Comparison of ENCODE assay signal across 11 cellular contexts in genomic region chr6:19719691-19720127, GRCh38.
DNase-seq lines count a peak whose midpoint lies in the region; ATAC-seq, FAIRE-seq and TF ChIP-seq lines count a peak whose summit lies in the region.
"Had no signal": no experiment of that assay in that cellular context is flagged by ENCODE, and none has a peak within 500 bp of the region (broad histone marks: within the 10 kb centered on the region; RNA-seq: fewer than 3 reads in every experiment).

No MANE protein-coding gene starts in this region.

- peak overlapping the region; percentile 64; the same call in 1 of the 2 replicates for H2AFZ ChIP-seq in SK-N-SH (ENCODE audit: low read depth)
- peak overlapping the region; percentile 40 for H2AFZ ChIP-seq in neuronal stem cell (ENCODE audit: low read length)

- no peaks in the 10 kb centered on the region for H3K9me2 ChIP-seq in SK-N-SH

- H3K27me3 ChIP-seq in SK-N-SH (ENCODE audit: insufficient read depth): no peaks in the 10 kb centered on the region
- no peaks in the 10 kb centered on the region for H3K27me3 ChIP-seq in neuronal stem cell (ENCODE audit: control insufficient read depth in 3 of 3, insufficient read depth in 3 of 3, low read depth in 1 of 3, low read length in 3 of 3)

- no peak for TF ChIP-seq RAD21 in SK-N-SH (IDR thresholded peaks at IDR 0.05; ENCODE audit: low read length)

- TF ChIP-seq POLR2A in GM12891 (IDR thresholded peaks at IDR 0.05; ENCODE audit: low read depth, low read length): no peak

- H3K4me1 ChIP-seq in SK-N-SH (ENCODE audit: control insufficient read depth in 1 of 2, insufficient read depth in 2 of 2, low read depth in 1 of 2, low read length in 1 of 2): peaks cover 4 to 5% of the 10 kb centered on the region in 2 experiments; a peak in 3 of 4 replicates
- H3K4me1 ChIP-seq in neuronal stem cell (ENCODE audit: control insufficient read depth in 2 of 2, insufficient read depth in 1 of 2, low read depth in 1 of 2, low read length in 2 of 2): peaks cover 16 to 49% of the 10 kb centered on the region in 2 donors

- FAIRE-seq in frontal cortex (lab: Jason Lieb, UNC): no peak
- FAIRE-seq in GM12891 (lab: Jason Lieb, UNC): no peak

- H3K4ac ChIP-seq in neuronal stem cell (ENCODE audit: low read length): no peak overlapping the region

- H2BK5ac ChIP-seq in neuronal stem cell (ENCODE audit: low read length): no peak overlapping the region

- no peak overlapping the region for H2BK12ac ChIP-seq in neuronal stem cell (ENCODE audit: low read length)

- TF ChIP-seq CTCF in SK-N-SH (IDR thresholded peaks at IDR 0.05): no peak
- no peak for TF ChIP-seq CTCF in fibroblast of mammary gland (conservative IDR thresholded peaks at IDR 0.05; ENCODE audit: control insufficient read depth, insufficient read depth, low read depth, low read length)

- DNase-seq in ELR (ENCODE audit: low read depth) (peak; percentile 70), SK-N-SH (peak; percentile 15), fibroblast of mammary gland (ENCODE audit: low read depth) (peak; percentile 64), neuronal stem cell (ENCODE audit: low spot score) (peak; percentile 75), frontal cortex (ENCODE audit: low spot score in 2 of 2) (no peak), GM12891 (ENCODE audit: insufficient read length, low spot score) (no peak)
- no peak for DNase-seq in stimulated activated naive CD8-positive, alpha-beta T cell treated with anti-CD3 and anti-CD28 coated beads, Interleukin-15, Interleukin-2, amounts not matched to agents 100 U/mL and 50 U/mL, for 24 hours
- no peak for DNase-seq in stimulated activated CD4-positive, alpha-beta T cell treated with anti-CD3 and anti-CD28 coated beads, Interleukin-15, amount 100 ng/mL, for 24 hours
- DNase-seq: naive B cell, NCI-H526 had no signal

- H3K79me2 ChIP-seq in SK-N-SH (ENCODE audit: insufficient read depth): no peaks in the 10 kb centered on the region

- no peak for ATAC-seq in stimulated activated naive CD8-positive, alpha-beta T cell treated with anti-CD3 and anti-CD28 coated beads, Interleukin-15, Interleukin-2, amounts not matched to agents 100 U/mL and 50 U/mL, for 24 hours
- ATAC-seq: heart right ventricle had no signal

- no peak overlapping the region for H3K23ac ChIP-seq in neuronal stem cell (ENCODE audit: low read depth, low read length, poor library complexity)

- no peak overlapping the region for H2BK120ac ChIP-seq in neuronal stem cell (ENCODE audit: low read depth, low read length)

- no peak overlapping the region for H2BK15ac ChIP-seq in neuronal stem cell (ENCODE audit: low read length)

- H4K20me1 ChIP-seq in SK-N-SH (ENCODE audit: insufficient read depth): no peaks in the 10 kb centered on the region

- CTCF ChIA-PET in SK-N-SH (lab: Yijun Ruan, JAX): no interaction called here

- H3K27ac ChIP-seq in SK-N-SH (ENCODE audit: low read depth in 2 of 2, low read length in 1 of 2): peak overlapping the region in 1 of 2 experiments; percentile 69; a peak in 3 of 4 replicates
- peak overlapping the region; percentile 66 for H3K27ac ChIP-seq in neuronal stem cell (replicated peaks; ENCODE audit: low read length)
- H3K27ac ChIP-seq: heart right ventricle had no signal

- no peak overlapping the region for H2AK5ac ChIP-seq in neuronal stem cell (ENCODE audit: low read depth, low read length)

- H3K36me3 ChIP-seq in SK-N-SH (replicated peaks in 1 of 2; ENCODE audit: control insufficient read depth in 1 of 2, insufficient read depth in 2 of 2, low read length in 1 of 2) (no peaks in the 10 kb centered on the region), neuronal stem cell (replicated peaks in 1 of 2; ENCODE audit: control insufficient read depth in 2 of 2, insufficient read depth in 2 of 2, low read length in 2 of 2) (no peaks in the 10 kb centered on the region)
- H3K36me3 ChIP-seq: heart right ventricle had no signal

- H3K9me3 ChIP-seq in SK-N-SH (no peaks in the 10 kb centered on the region), neuronal stem cell (replicated peaks in 1 of 2; ENCODE audit: control insufficient read depth in 2 of 2, insufficient read depth in 1 of 2, low read depth in 1 of 2, low read length in 2 of 2) (no peaks in the 10 kb centered on the region)
- H3K9me3 ChIP-seq: heart right ventricle had no signal

- H3K4me3 ChIP-seq in SK-N-SH (ENCODE audit: low read depth in 2 of 2, low read length in 1 of 2) (peak overlapping the region in 1 of 2 experiments; percentile 5; a peak in 1 of 4 replicates), fibroblast of mammary gland (ENCODE audit: control insufficient read depth, low read depth, low read length) (no peak overlapping the region), neuronal stem cell (ENCODE audit: low read length in 2 of 2) (peak overlapping the region in 1 of 2 donors; percentile 22)
- H3K4me3 ChIP-seq: heart right ventricle had no signal

- peak overlapping the region; percentile 70 for H3K4me2 ChIP-seq in SK-N-SH
- peak overlapping the region; percentile 20 for H3K4me2 ChIP-seq in neuronal stem cell (ENCODE audit: insufficient read depth, low read length, poor library complexity, severe bottlenecking)

- H3K79me1 ChIP-seq in neuronal stem cell (ENCODE audit: low read depth, low read length): no peaks in the 10 kb centered on the region

- no peak for TF ChIP-seq EP300 in SK-N-SH (IDR thresholded peaks at IDR 0.05; ENCODE audit: borderline replicate concordance in 1 of 2, low read depth in 1 of 2, low read length in 1 of 2)

- POLR2A ChIA-PET in SK-N-SH (lab: Yijun Ruan, JAX): no interaction called here

- no peak overlapping the region for H4K8ac ChIP-seq in neuronal stem cell (ENCODE audit: low read depth, low read length)

- H3K9ac ChIP-seq in SK-N-SH (peak overlapping the region; percentile 34; the same call in 1 of the 2 replicates), neuronal stem cell (ENCODE audit: low read depth, low read length, poor library complexity) (no peak overlapping the region)

- 15% methylated on average over 10 of the region's 11 CpGs for WGBS in SK-N-SH (ENCODE audit: low lambda C conversion rate)
- no CpG with 5 or more reads among the region's 11 CpGs for WGBS in neuronal stem cell (ENCODE audit: extremely low coverage in 2 of 2, insufficient read length in 2 of 2, insufficient replicate concordance in 1 of 2), 2 donors

- H3F3A ChIP-seq in SK-N-SH (replicated peaks; ENCODE audit: insufficient read depth): peaks cover 3% of the 10 kb centered on the region

- H4K91ac ChIP-seq in neuronal stem cell (ENCODE audit: low read depth, low read length, poor library complexity): no peak overlapping the region

- H3K18ac ChIP-seq in neuronal stem cell (ENCODE audit: low read length): peak overlapping the region; percentile 62

- H3K14ac ChIP-seq in neuronal stem cell (ENCODE audit: low read length): no peak overlapping the region

TF ChIP-seq in SK-N-SH, 30 proteins besides CTCF, POLR2A, EP300 and RAD21 (continues in another document):
- TF ChIP-seq EZH2phosphoT487 (IDR thresholded peaks at IDR 0.05; ENCODE audit: borderline replicate concordance, low read depth) (no peak), REST (IDR thresholded peaks at IDR 0.05; ENCODE audit: low read depth, low read length) (peak; percentile 23; the same call in 1 of the 2 replicates)

TF ChIP-seq in GM12891, 5 proteins besides CTCF, POLR2A, EP300 and RAD21:
- TF ChIP-seq SPI1 (IDR thresholded peaks at IDR 0.05; ENCODE audit: low read depth, low read length) (no peak), POU2F2 (IDR thresholded peaks at IDR 0.05; ENCODE audit: low read depth, low read length) (no peak)

Comparison
In these comparisons a context has a peak if more than half of its experiments do, and no peak if none do; other contexts are left out.
1. DNase-seq: peak in ELR (single experiment), SK-N-SH (single experiment), fibroblast of mammary gland (single experiment) and neuronal stem cell (single experiment); none in frontal cortex (0 of 2), stimulated activated naive CD8-positive, alpha-beta T cell treated with anti-CD3 and anti-CD28 coated beads, Interleukin-15, Interleukin-2, amounts not matched to agents 100 U/mL and 50 U/mL, for 24 hours (single experiment), GM12891 (single experiment) and stimulated activated CD4-positive, alpha-beta T cell treated with anti-CD3 and anti-CD28 coated beads, Interleukin-15, amount 100 ng/mL, for 24 hours (single experiment).